Comparison of ENCODE assay signal across 16 cellular contexts in genomic region chr22:49588739-49589138, GRCh38.
DNase-seq lines count a peak whose midpoint lies in the region; TF ChIP-seq lines count a peak whose summit lies in the region.
"Had no signal": no experiment of that assay in that cellular context is flagged by ENCODE, and none has a peak within 500 bp of the region (broad histone marks: within the 10 kb centered on the region; RNA-seq: fewer than 3 reads in every experiment).

No MANE protein-coding gene starts in this region.

- POLR2A ChIA-PET in RWPE1 (lab: Yijun Ruan, JAX; ENCODE audit: low non-redundant PET), result no interaction called here

- H3K27me3 ChIP-seq in Peyer's patch, result no peaks in the 10 kb centered on the region
- no peaks in the 10 kb centered on the region for H3K27me3 ChIP-seq in spleen (replicated peaks in 1 of 7)

- 76 to 89% (median 87%) methylated on average over 12 of the region's 12 CpGs for WGBS in spleen, 5 donors

- DNase-seq in activated CD8-positive, alpha-beta memory T cell treated with anti-CD3 and anti-CD28 coated beads, Interleukin-2, amount 50 U/mL, for 4 hours, result peak; percentile 6
- DNase-seq in activated CD8-positive, alpha-beta memory T cell treated with anti-CD3 and anti-CD28 coated beads, Interleukin-2, amount 50 U/mL, for 48 hours, result no peak
- DNase-seq in Peyer's patch (peak in 2 of 3 donors; percentile 23 to 25), islet precursor cell (peak; percentile 33), spleen (peak; percentile 65), mucosa of gallbladder (ENCODE audit: low spot score) (no peak), RWPE1 (ENCODE audit: low spot score) (no peak)
- DNase-seq: AML-193, GM23248, HCEC 1CT, HFFc6 had no signal

- TF ChIP-seq POLR2A in Peyer's patch (IDR thresholded peaks at IDR 0.05) (no peak), spleen (IDR thresholded peaks at IDR 0.05) (no peak)

- TF ChIP-seq CTCF in Peyer's patch (IDR thresholded peaks at IDR 0.05), result no peak
- no peak for TF ChIP-seq CTCF in spleen (IDR thresholded peaks at IDR 0.05 in 8 of 11, conservative IDR thresholded peaks at IDR 0.05 in 3 of 11)
- TF ChIP-seq CTCF in RWPE1 (conservative IDR thresholded peaks at IDR 0.05; ENCODE audit: low read depth), result no peak

- H3K27ac ChIP-seq in Peyer's patch, result no peak overlapping the region
- no peak overlapping the region for H3K27ac ChIP-seq in spleen
- no peak overlapping the region for H3K27ac ChIP-seq in RWPE1
- H3K27ac ChIP-seq: 22Rv1, A549, C4-2B, GM23248, HL-60 had no signal

- intact Hi-C loops in spleen (cut with DNase I; ENCODE audit: low total_unique reads), result no loop called here

- H3K4me1 ChIP-seq in Peyer's patch (no peaks in the 10 kb centered on the region), spleen (peaks cover 0 to 4% (median 0%) of the 10 kb centered on the region in 6 donors)
- H3K4me1 ChIP-seq: A549, Caco-2 had no signal

- H3K36me3 ChIP-seq in Peyer's patch (no peaks in the 10 kb centered on the region), spleen (peaks cover 0 to 50% (median 6%) of the 10 kb centered on the region in 6 donors)

- CTCF ChIA-PET in RWPE1 (lab: Yijun Ruan, JAX), result no interaction called here

- H3K4me3 ChIP-seq in Peyer's patch (no peak overlapping the region), spleen (no peak overlapping the region)
- H3K4me3 ChIP-seq: A549, GM23248 had no signal

- H3K9me3 ChIP-seq in Peyer's patch (no peaks in the 10 kb centered on the region), spleen (no peaks in the 10 kb centered on the region)
- H3K9me3 ChIP-seq: A549, Caco-2 had no signal

Comparison
In these comparisons a context has a peak if more than half of its experiments do, and no peak if none do; other contexts are left out.
1. DNase-seq: peak in activated CD8-positive, alpha-beta memory T cell treated with anti-CD3 and anti-CD28 coated beads, Interleukin-2, amount 50 U/mL, for 4 hours (single experiment), Peyer's patch (2 of 3), islet precursor cell (single experiment) and spleen (single experiment); none in activated CD8-positive, alpha-beta memory T cell treated with anti-CD3 and anti-CD28 coated beads, Interleukin-2, amount 50 U/mL, for 48 hours (single experiment), mucosa of gallbladder (single experiment) and RWPE1 (single experiment).